Comparison of ENCODE assay signal across 14 cellular contexts in the genomic region with DNA sequence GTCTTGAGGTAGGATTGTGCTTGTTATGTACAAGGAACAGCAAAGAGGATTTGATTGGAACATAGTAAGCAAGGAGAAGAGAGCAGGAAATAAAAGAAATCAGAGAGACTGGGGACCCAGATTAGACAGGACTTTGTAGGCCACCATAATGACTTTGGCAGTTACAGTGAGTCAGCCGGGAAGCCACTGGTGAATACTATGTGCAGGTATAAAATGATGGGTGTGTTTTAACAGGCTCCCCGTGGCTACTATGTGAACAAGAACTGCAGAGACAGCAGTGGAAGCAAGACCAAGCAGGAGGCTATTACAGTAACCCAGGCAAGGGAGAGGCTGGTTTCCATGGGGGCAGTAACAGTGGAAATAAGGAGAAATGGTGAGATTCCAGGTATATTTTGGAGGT. TPM values are rescaled to one million over a fixed set of nuclear protein-coding genes. Genes with fewer than 3 reads are reported as not detected.
DNase-seq lines count a peak whose midpoint lies in the region; ATAC-seq and TF ChIP-seq lines count a peak whose summit lies in the region.
"Had no signal": no experiment of that assay in that cellular context is flagged by ENCODE, and none has a peak within 500 bp of the region (broad histone marks: within the 10 kb centered on the region; RNA-seq: fewer than 3 reads in every experiment).

No MANE protein-coding gene starts in this region.

- H3F3A ChIP-seq in smooth muscle cell (ENCODE audit: low read depth) = no peaks in the 10 kb centered on the region

- no peak overlapping the region for H3K4me3 ChIP-seq in Peyer's patch
- H3K4me3 ChIP-seq in smooth muscle cell = no peak overlapping the region

- no peaks in the 10 kb centered on the region for H3K9me3 Mint-ChIP-seq in activated T-helper 2 cell treated with anti-CD3 and anti-CD28 coated beads, Interferon-gamma antibody, Interleukin-2, Interleukin-4, amounts not matched to agents 10 μg/mL and 5 μg/mL and 100 μg/mL, durations not matched to agents 14 hours and 24 hours and 36 hours

- no peak overlapping the region for H2AFZ ChIP-seq in smooth muscle cell (ENCODE audit: low read depth)

- DNase-seq in Peyer's patch (peak in 1 of 3 donors; percentile 70), smooth muscle cell (lab: John Stamatoyannopoulos, UW; ENCODE audit: unreplicated experiment) (no peak), occipital lobe (lab: John Stamatoyannopoulos, UW) (no peak), hippocampal formation (lab: John Stamatoyannopoulos, UW) (no peak), substantia nigra (lab: John Stamatoyannopoulos, UW) (no peak)
- DNase-seq in activated T-helper 2 cell treated with anti-CD3 and anti-CD28 coated beads, Interferon-gamma antibody, Interleukin-2, Interleukin-4, amounts not matched to agents 10 μg/mL and 5 μg/mL and 100 μg/mL, durations not matched to agents 14 hours and 24 hours and 36 hours (ENCODE audit: low spot score) = no peak
- DNase-seq: GF-D8, NCI-H1436, NCI-H446 treated with DMSO at 0.1 percent for 48 hours, NCI-H774, SHP77 treated with DMSO at 0.1 percent for 48 hours had no signal

- no peak overlapping the region for H3K4me3 Mint-ChIP-seq in activated T-helper 2 cell treated with anti-CD3 and anti-CD28 coated beads, Interferon-gamma antibody, Interleukin-2, Interleukin-4, amounts not matched to agents 10 μg/mL and 5 μg/mL and 100 μg/mL, durations not matched to agents 14 hours and 24 hours and 36 hours (ENCODE audit: low read depth)
- H3K4me3 Mint-ChIP-seq: B cell had no signal

- no peak for TF ChIP-seq POLR2A in Peyer's patch (IDR thresholded peaks at IDR 0.05)

- H3K36me3 Mint-ChIP-seq in activated T-helper 2 cell treated with anti-CD3 and anti-CD28 coated beads, Interferon-gamma antibody, Interleukin-2, Interleukin-4, amounts not matched to agents 10 μg/mL and 5 μg/mL and 100 μg/mL, durations not matched to agents 14 hours and 24 hours and 36 hours (ENCODE audit: low read depth) = peaks cover 55% of the 10 kb centered on the region

- peaks cover 18% of the 10 kb centered on the region for H3K4me1 Mint-ChIP-seq in activated T-helper 2 cell treated with anti-CD3 and anti-CD28 coated beads, Interferon-gamma antibody, Interleukin-2, Interleukin-4, amounts not matched to agents 10 μg/mL and 5 μg/mL and 100 μg/mL, durations not matched to agents 14 hours and 24 hours and 36 hours (ENCODE audit: low read depth)
- H3K4me1 Mint-ChIP-seq: B cell had no signal

- H3K27me3 ChIP-seq in Peyer's patch = no peaks in the 10 kb centered on the region
- H3K27me3 ChIP-seq in smooth muscle cell (ENCODE audit: low read depth) = no peaks in the 10 kb centered on the region

- no peaks in the 10 kb centered on the region for H3K27me3 Mint-ChIP-seq in activated T-helper 2 cell treated with anti-CD3 and anti-CD28 coated beads, Interferon-gamma antibody, Interleukin-2, Interleukin-4, amounts not matched to agents 10 μg/mL and 5 μg/mL and 100 μg/mL, durations not matched to agents 14 hours and 24 hours and 36 hours (ENCODE audit: low read depth)
- H3K27me3 Mint-ChIP-seq: B cell had no signal

- peak; percentile 41 for ATAC-seq in esophagus mucosa
- no peak for ATAC-seq in HG03108 (IDR thresholded peaks at IDR 0.05; ENCODE audit: unreplicated experiment)

- H3K4me1 ChIP-seq in Peyer's patch (peaks cover 0 to 22% (median 1%) of the 10 kb centered on the region in 4 donors), smooth muscle cell (ENCODE audit: low read depth) (no peaks in the 10 kb centered on the region)

- H3K4me2 ChIP-seq in smooth muscle cell = no peak overlapping the region

- 81% methylated on average over 2 of the region's 2 CpGs for WGBS in smooth muscle cell (ENCODE audit: low lambda C conversion rate)

- H3K27ac Mint-ChIP-seq in activated T-helper 2 cell treated with anti-CD3 and anti-CD28 coated beads, Interferon-gamma antibody, Interleukin-2, Interleukin-4, amounts not matched to agents 10 μg/mL and 5 μg/mL and 100 μg/mL, durations not matched to agents 14 hours and 24 hours and 36 hours = peak overlapping the region; percentile 20
- H3K27ac Mint-ChIP-seq: B cell had no signal

- no peaks in the 10 kb centered on the region for H3K9me3 ChIP-seq in Peyer's patch
- H3K9me3 ChIP-seq in smooth muscle cell (replicated peaks; ENCODE audit: low read depth) = no peaks in the 10 kb centered on the region

- H3K27ac ChIP-seq in Peyer's patch = peak overlapping the region in 3 of 4 donors; percentile 18 to 69 (median 61)
- peak overlapping the region; percentile 14 for H3K27ac ChIP-seq in smooth muscle cell (ENCODE audit: low read depth)
- no peak overlapping the region for H3K27ac ChIP-seq in substantia nigra (ENCODE audit: low read depth, low read length, poor library complexity, severe bottlenecking)

- H4K20me1 ChIP-seq in smooth muscle cell (ENCODE audit: low read depth) = peaks cover 92% of the 10 kb centered on the region

- H3K79me2 ChIP-seq in smooth muscle cell (ENCODE audit: low read depth) = peaks cover 13% of the 10 kb centered on the region

- peaks cover 0 to 33% (median 0%) of the 10 kb centered on the region in 3 donors for H3K36me3 ChIP-seq in Peyer's patch
- H3K36me3 ChIP-seq in smooth muscle cell (ENCODE audit: low read depth) = peaks cover 3% of the 10 kb centered on the region

- intact Hi-C loops in activated T-helper 2 cell treated with anti-CD3 and anti-CD28 coated beads, Interferon-gamma antibody, Interleukin-2, Interleukin-4, amounts not matched to agents 10 μg/mL and 5 μg/mL and 100 μg/mL, durations not matched to agents 14 hours and 24 hours and 36 hours (cut with micrococcal nuclease) = no loop called here

- no peak overlapping the region for H3K9ac ChIP-seq in smooth muscle cell (ENCODE audit: low read depth)

- TF ChIP-seq CTCF in Peyer's patch (IDR thresholded peaks at IDR 0.05) = no peak
- no peak for TF ChIP-seq CTCF in smooth muscle cell (IDR thresholded peaks at IDR 0.05; ENCODE audit: borderline replicate concordance, insufficient read depth, poor library complexity, severe bottlenecking)

RNA-seq across cellular contexts. Expression of gene NPTN, which starts 55.2 kb away (rescaled TPM):
- total RNA-seq in Peyer's patch (100 to 1,000 TPM in 3 of 4 donors, 10 to 100 TPM in 1; 66.0 to 173 (median 133) TPM), esophagus mucosa (69.7 TPM), smooth muscle cell (189 and 215 TPM in 2 replicates), occipital lobe (86.1 TPM)
- 69.3 and 76.6 TPM in 2 replicates for total RNA-seq in activated T-helper 2 cell treated with anti-CD3 and anti-CD28 coated beads, Interferon-gamma antibody, Interleukin-2, Interleukin-4, amounts not matched to agents 10 μg/mL and 5 μg/mL and 100 μg/mL, durations not matched to agents 14 hours and 24 hours and 36 hours
- polyA plus RNA-seq in smooth muscle cell = 153 TPM in 2 replicates
